In genomic region chr12:1562813-1563412, GRCh38 we compare ENCODE assay signal across 27 cellular contexts. TPM values are rescaled to one million over a fixed set of nuclear protein-coding genes. Genes with fewer than 3 reads are reported as not detected.
DNase-seq lines count a peak whose midpoint lies in the region; ATAC-seq and TF ChIP-seq lines count a peak whose summit lies in the region.
"Had no signal": no experiment of that assay in that cellular context is flagged by ENCODE, and none has a peak within 500 bp of the region (broad histone marks: within the 10 kb centered on the region; RNA-seq: fewer than 3 reads in every experiment).

No MANE protein-coding gene starts in this region.

- no peaks in the 10 kb centered on the region for H3K27me3 ChIP-seq in tibial artery
- H3K27me3 ChIP-seq: esophagus muscularis mucosa, upper lobe of right lung had no signal

- H3K4me1 Mint-ChIP-seq in chondrocyte (ENCODE audit: low read depth), result peaks cover 75% of the 10 kb centered on the region
- H3K4me1 Mint-ChIP-seq: activated naive CD4-positive, alpha-beta T cell treated with anti-CD3 and anti-CD28 coated beads, Interleukin-2, amount 50 U/mL, for 24 hours; CD8-positive, alpha-beta memory T cell had no signal

- peak; percentile 3 for DNase-seq in activated effector memory CD4-positive, alpha-beta T cell treated with anti-CD3 and anti-CD28 coated beads, Interleukin-2, amount 50 U/mL, for 16 hours
- DNase-seq in activated effector memory CD4-positive, alpha-beta T cell treated with Interleukin-2 at 50 U/mL for 16 hours, result no peak
- DNase-seq in chondrocyte (ENCODE audit: low spot score) (no peak), left ventricle myocardium superior (no peak), tibial artery (no peak), NCI-H510A treated with DMSO at 0.1 percent for 48 hours (lab: John Stamatoyannopoulos, UW) (no peak), ureter (ENCODE audit: low spot score) (no peak)
- DNase-seq: activated CD4-positive, alpha-beta T cell treated with anti-CD3 and anti-CD28 coated beads, Interleukin-2, amount 50 U/mL, for 1 hour; CD8-positive, alpha-beta memory T cell; effector CD4-positive, alpha-beta T cell; islet precursor cell; KBM-7; NCI-H1694; NCI-H526 treated with DMSO at 0.1 percent for 48 hours; psoas muscle; RPMI8226; stimulated activated CD4-positive, alpha-beta T cell treated with anti-CD3 and anti-CD28 coated beads, Interleukin-1b, Interleukin-23, amount 100 ng/mL, for 48 hours; T-helper 2 cell; upper lobe of right lung had no signal

- no peaks in the 10 kb centered on the region for H3K36me3 Mint-ChIP-seq in chondrocyte (ENCODE audit: low read depth)

- H3K27ac ChIP-seq in tibial artery, result peak overlapping the region; percentile 31 to 50
- H3K27ac ChIP-seq: esophagus muscularis mucosa, psoas muscle, skin epidermis, upper lobe of right lung had no signal

- intact Hi-C loops in left ventricle myocardium superior (cut with micrococcal nuclease) (no loop called here), tibial artery (cut with DNase I; ENCODE audit: low total_unique reads) (no loop called here)

- peak overlapping the region; percentile 52 for H3K4me3 Mint-ChIP-seq in chondrocyte (ENCODE audit: unreplicated experiment)
- H3K4me3 Mint-ChIP-seq: activated naive CD4-positive, alpha-beta T cell treated with anti-CD3 and anti-CD28 coated beads, Interleukin-2, amount 50 U/mL, for 24 hours; activated T-helper 1 cell treated with anti-CD3 and anti-CD28 coated beads, Interleukin-12 subunit alpha, Interleukin-12 subunit beta, Interleukin-2, Interleukin-4 antibody, amounts not matched to agents 30 ng/mL and 10 ng/mL and 1 ng/mL, durations not matched to agents 14 hours and 24 hours and 36 hours; CD8-positive, alpha-beta memory T cell; GM23338; neural crest cell had no signal

- H3K4me3 ChIP-seq in tibial artery, result peak overlapping the region; percentile 37 to 39
- H3K4me3 ChIP-seq: esophagus muscularis mucosa, GM23338, psoas muscle, skin epidermis, upper lobe of right lung had no signal

- no peak for TF ChIP-seq CTCF in chondrocyte (IDR thresholded peaks at IDR 0.05)
- no peak for TF ChIP-seq CTCF in tibial artery (IDR thresholded peaks at IDR 0.05)

- H3K9me3 ChIP-seq in tibial artery, result no peaks in the 10 kb centered on the region
- H3K9me3 ChIP-seq: esophagus muscularis mucosa, psoas muscle, upper lobe of right lung had no signal

- peaks cover 0 to 18% (median 6%) of the 10 kb centered on the region in 4 donors for H3K4me1 ChIP-seq in tibial artery
- H3K4me1 ChIP-seq: esophagus muscularis mucosa, psoas muscle, upper lobe of right lung had no signal

- H3K27ac Mint-ChIP-seq in chondrocyte (ENCODE audit: unreplicated experiment), result peak overlapping the region; percentile 98
- H3K27ac Mint-ChIP-seq: activated naive CD4-positive, alpha-beta T cell treated with anti-CD3 and anti-CD28 coated beads, Interleukin-2, amount 50 U/mL, for 24 hours; activated T-helper 1 cell treated with anti-CD3 and anti-CD28 coated beads, Interleukin-12 subunit alpha, Interleukin-12 subunit beta, Interleukin-2, Interleukin-4 antibody, amounts not matched to agents 30 ng/mL and 10 ng/mL and 1 ng/mL, durations not matched to agents 14 hours and 24 hours and 36 hours; CD8-positive, alpha-beta memory T cell; GM23338 had no signal

- H3K9me3 Mint-ChIP-seq in chondrocyte (ENCODE audit: low read depth), result no peaks in the 10 kb centered on the region
- H3K9me3 Mint-ChIP-seq: activated naive CD4-positive, alpha-beta T cell treated with anti-CD3 and anti-CD28 coated beads, Interleukin-2, amount 50 U/mL, for 24 hours; activated T-helper 1 cell treated with anti-CD3 and anti-CD28 coated beads, Interleukin-12 subunit alpha, Interleukin-12 subunit beta, Interleukin-2, Interleukin-4 antibody, amounts not matched to agents 30 ng/mL and 10 ng/mL and 1 ng/mL, durations not matched to agents 14 hours and 24 hours and 36 hours; CD8-positive, alpha-beta memory T cell; GM23338; neural crest cell had no signal

- H3K36me3 ChIP-seq in tibial artery, result no peaks in the 10 kb centered on the region
- H3K36me3 ChIP-seq: upper lobe of right lung had no signal

- H3K27me3 Mint-ChIP-seq in chondrocyte (ENCODE audit: low read depth), result no peaks in the 10 kb centered on the region

- ATAC-seq in left ventricle myocardium superior, result peak; percentile 17
- ATAC-seq in HG02623 (IDR thresholded peaks at IDR 0.05; ENCODE audit: unreplicated experiment), result no peak
- ATAC-seq: GM23338, psoas muscle, SK-N-SH treated with all-trans-retinoic acid at 6 μM for 48 hours, upper lobe of right lung had no signal

RNA-seq across cellular contexts. Expression of gene FBXL14, which starts 31.5 kb away (rescaled TPM):
- total RNA-seq in chondrocyte (6.1 to 6.4 TPM (median 6.3 TPM) in 3 replicates), left ventricle myocardium superior (7.7 TPM), ureter (12.8 TPM)
